18 cellular contexts compared by ENCODE assay signal in the genomic region with DNA sequence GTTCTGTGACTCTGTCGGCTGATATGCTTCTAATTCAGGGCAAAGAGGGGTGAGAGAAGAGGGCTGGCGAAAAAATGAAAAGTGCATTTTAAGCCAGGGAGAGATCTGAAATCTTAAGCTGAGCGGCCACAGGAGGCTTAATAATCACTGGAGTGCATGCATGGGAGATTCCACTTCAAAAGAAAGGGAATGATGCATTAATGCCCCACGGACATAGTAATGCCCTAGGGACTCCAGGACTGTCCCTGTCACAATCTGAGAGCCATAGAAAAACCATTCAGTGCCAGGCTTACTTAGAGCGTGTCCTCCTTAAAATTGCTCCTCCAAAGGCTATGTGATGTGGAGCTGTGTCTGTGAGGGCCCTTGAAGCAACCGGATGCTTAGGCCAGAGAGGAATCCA.
DNase-seq lines count a peak whose midpoint lies in the region; ATAC-seq and TF ChIP-seq lines count a peak whose summit lies in the region.
"Had no signal": no experiment of that assay in that cellular context is flagged by ENCODE, and none has a peak within 500 bp of the region (broad histone marks: within the 10 kb centered on the region; RNA-seq: fewer than 3 reads in every experiment).

No MANE protein-coding gene starts in this region.

- H3K27me3 ChIP-seq in Loucy (ENCODE audit: insufficient read depth, low read length, poor library complexity, severe bottlenecking) (no peaks in the 10 kb centered on the region), neuronal stem cell (ENCODE audit: control insufficient read depth in 3 of 3, insufficient read depth in 3 of 3, low read depth in 1 of 3, low read length in 3 of 3) (no peaks in the 10 kb centered on the region), upper lobe of left lung (no peaks in the 10 kb centered on the region), adrenal gland (no peaks in the 10 kb centered on the region)

- no peak overlapping the region for H3K18ac ChIP-seq in neuronal stem cell (ENCODE audit: low read length)

- no peak overlapping the region for H4K91ac ChIP-seq in neuronal stem cell (ENCODE audit: low read depth, low read length, poor library complexity)

- intact Hi-C loops in activated CD4-positive, alpha-beta T cell treated with anti-CD3 and anti-CD28 coated beads, Interleukin-2, amount 10 ng/mL, durations not matched to agents 24 days and 14 days (cut with micrococcal nuclease) = no loop called here
- intact Hi-C loops in adrenal gland (cut with DNase I) = no loop called here

- H3K27me3 Mint-ChIP-seq in activated CD4-positive, alpha-beta T cell treated with anti-CD3 and anti-CD28 coated beads, Interleukin-2, amount 10 ng/mL, durations not matched to agents 24 days and 14 days = peaks cover 40% of the 10 kb centered on the region

- H3K27ac Mint-ChIP-seq in activated CD4-positive, alpha-beta T cell treated with anti-CD3 and anti-CD28 coated beads, Interleukin-2, amount 10 ng/mL, durations not matched to agents 24 days and 14 days = no peak overlapping the region
- H3K27ac Mint-ChIP-seq: CD4-positive, alpha-beta T cell; HFFc6; IgD-negative memory B cell had no signal

- no peaks in the 10 kb centered on the region for H3K36me3 Mint-ChIP-seq in activated CD4-positive, alpha-beta T cell treated with anti-CD3 and anti-CD28 coated beads, Interleukin-2, amount 10 ng/mL, durations not matched to agents 24 days and 14 days (ENCODE audit: low read depth)

- H3K4me3 Mint-ChIP-seq in activated CD4-positive, alpha-beta T cell treated with anti-CD3 and anti-CD28 coated beads, Interleukin-2, amount 10 ng/mL, durations not matched to agents 24 days and 14 days = no peak overlapping the region
- H3K4me3 Mint-ChIP-seq: CD4-positive, alpha-beta T cell; HFFc6; IgD-negative memory B cell had no signal

- no peaks in the 10 kb centered on the region for H3K36me3 ChIP-seq in Loucy (ENCODE audit: insufficient read depth, low read length)
- no peaks in the 10 kb centered on the region for H3K36me3 ChIP-seq in neuronal stem cell (replicated peaks in 1 of 2; ENCODE audit: control insufficient read depth in 2 of 2, insufficient read depth in 2 of 2, low read length in 2 of 2)
- no peaks in the 10 kb centered on the region for H3K36me3 ChIP-seq in upper lobe of left lung
- no peaks in the 10 kb centered on the region for H3K36me3 ChIP-seq in adrenal gland (replicated peaks in 1 of 2)

- H3K9me3 Mint-ChIP-seq in activated CD4-positive, alpha-beta T cell treated with anti-CD3 and anti-CD28 coated beads, Interleukin-2, amount 10 ng/mL, durations not matched to agents 24 days and 14 days = peaks cover 7% of the 10 kb centered on the region

- H3K79me1 ChIP-seq in neuronal stem cell (ENCODE audit: low read depth, low read length) = no peaks in the 10 kb centered on the region

- H3K27ac ChIP-seq in neuronal stem cell (replicated peaks; ENCODE audit: low read length) (no peak overlapping the region), upper lobe of left lung (peak overlapping the region in 3 of 4 donors; percentile 1 to 78 (median 5)), adrenal gland (no peak overlapping the region)
- H3K27ac ChIP-seq: C4-2B had no signal

- peaks cover 3% of the 10 kb centered on the region; the same call in 1 of the 2 replicates for H3K9me3 ChIP-seq in Loucy (ENCODE audit: insufficient read depth, low read depth, low read length)
- H3K9me3 ChIP-seq in neuronal stem cell (replicated peaks in 1 of 2; ENCODE audit: control insufficient read depth in 2 of 2, insufficient read depth in 1 of 2, low read depth in 1 of 2, low read length in 2 of 2) = peaks cover 2 to 3% of the 10 kb centered on the region in 2 donors
- peaks cover 0 to 4% (median 0%) of the 10 kb centered on the region in 4 donors for H3K9me3 ChIP-seq in upper lobe of left lung
- H3K9me3 ChIP-seq in adrenal gland (replicated peaks in 1 of 3) = no peaks in the 10 kb centered on the region

- DNase-seq in activated CD4-positive, alpha-beta T cell treated with anti-CD3 and anti-CD28 coated beads, Interleukin-2, amount 10 ng/mL, durations not matched to agents 24 days and 14 days = peak; percentile 29
- DNase-seq in activated CD4-positive, alpha-beta T cell treated with anti-CD3 and anti-CD28 coated beads, Interleukin-2, amount 50 U/mL, for 4 hours = no peak
- DNase-seq in neuronal stem cell (ENCODE audit: low spot score) = no peak
- no peak for DNase-seq in upper lobe of left lung
- DNase-seq in adrenal gland = no peak
- no peak for DNase-seq in NCI-H1417 treated with DMSO at 0.1 percent for 48 hours (lab: John Stamatoyannopoulos, UW)
- DNase-seq: 8988T; Caco-2; CD4-positive, alpha-beta T cell; GOT3; H7; HFFc6 had no signal

- no CpG with 5 or more reads among the region's 6 CpGs for WGBS in neuronal stem cell (ENCODE audit: extremely low coverage in 2 of 2, insufficient read length in 2 of 2, insufficient replicate concordance in 1 of 2), 2 donors
- 77% methylated on average over 6 of the region's 6 CpGs for WGBS in upper lobe of left lung, 2 donors
- WGBS in adrenal gland, 4 donors = 70 to 79% (median 74%) methylated on average over 6 of the region's 6 CpGs

- H3K9ac ChIP-seq in Loucy (ENCODE audit: low read depth, low read length, poor library complexity, severe bottlenecking) (peak overlapping the region; percentile 49), neuronal stem cell (ENCODE audit: low read depth, low read length, poor library complexity) (no peak overlapping the region)

- no peak for ATAC-seq in upper lobe of left lung (ENCODE audit: low FRiP score in 2 of 2)
- ATAC-seq in HG02970 (IDR thresholded peaks at IDR 0.05; ENCODE audit: low FRiP score, unreplicated experiment) = no peak
- ATAC-seq: HCT116, HepG2 had no signal

- no peak overlapping the region for H3K23ac ChIP-seq in neuronal stem cell (ENCODE audit: low read depth, low read length, poor library complexity)

- H3K79me2 ChIP-seq in Loucy (ENCODE audit: insufficient read depth, low read length) = no peaks in the 10 kb centered on the region

- no peaks in the 10 kb centered on the region for H3K4me1 Mint-ChIP-seq in activated CD4-positive, alpha-beta T cell treated with anti-CD3 and anti-CD28 coated beads, Interleukin-2, amount 10 ng/mL, durations not matched to agents 24 days and 14 days
- H3K4me1 Mint-ChIP-seq: IgD-negative memory B cell had no signal

- TF ChIP-seq POLR2A in upper lobe of left lung (IDR thresholded peaks at IDR 0.05) (no peak), adrenal gland (IDR thresholded peaks at IDR 0.05) (no peak)

- H2AK5ac ChIP-seq in neuronal stem cell (ENCODE audit: low read depth, low read length) = no peak overlapping the region

- H3K4me2 ChIP-seq in Loucy (ENCODE audit: low read depth, low read length, poor library complexity, severe bottlenecking) (peak overlapping the region; percentile 19), neuronal stem cell (ENCODE audit: insufficient read depth, low read length, poor library complexity, severe bottlenecking) (no peak overlapping the region)

- H2BK15ac ChIP-seq in neuronal stem cell (ENCODE audit: low read length) = no peak overlapping the region

- no peak overlapping the region for H4K8ac ChIP-seq in neuronal stem cell (ENCODE audit: low read depth, low read length)

- H2BK12ac ChIP-seq in neuronal stem cell (ENCODE audit: low read length) = no peak overlapping the region

- H3K14ac ChIP-seq in neuronal stem cell (ENCODE audit: low read length) = no peak overlapping the region

- peak overlapping the region; percentile 40 for H2AFZ ChIP-seq in Loucy (ENCODE audit: low read length)
- peak overlapping the region; percentile 13 for H2AFZ ChIP-seq in neuronal stem cell (ENCODE audit: low read length)

- no peak for TF ChIP-seq CTCF in Loucy (conservative IDR thresholded peaks at IDR 0.05; ENCODE audit: low read length)
- no peak for TF ChIP-seq CTCF in upper lobe of left lung (IDR thresholded peaks at IDR 0.05)
- no peak for TF ChIP-seq CTCF in adrenal gland (IDR thresholded peaks at IDR 0.05)

- H3F3A ChIP-seq in Loucy (ENCODE audit: low read depth) = no peaks in the 10 kb centered on the region

- no peak overlapping the region for H2BK5ac ChIP-seq in neuronal stem cell (ENCODE audit: low read length)

- H3K9me2 ChIP-seq in Loucy (replicated peaks; ENCODE audit: low read depth, low read length) = no peaks in the 10 kb centered on the region

- H3K4me1 ChIP-seq in Loucy (ENCODE audit: insufficient read depth, low read length, poor library complexity, severe bottlenecking) (peaks cover 33% of the 10 kb centered on the region), neuronal stem cell (ENCODE audit: control insufficient read depth in 2 of 2, insufficient read depth in 1 of 2, low read depth in 1 of 2, low read length in 2 of 2) (peaks cover 0 to 4% of the 10 kb centered on the region in 2 donors), upper lobe of left lung (peaks cover 6 to 30% (median 18%) of the 10 kb centered on the region in 4 donors), adrenal gland (replicated peaks in 1 of 2) (no peaks in the 10 kb centered on the region)
- H3K4me1 ChIP-seq: Caco-2 had no signal

- TF ChIP-seq EP300 in upper lobe of left lung (IDR thresholded peaks at IDR 0.05) = no peak

- H4K20me1 ChIP-seq in Loucy (ENCODE audit: insufficient read depth, low read length, poor library complexity, severe bottlenecking) = no peaks in the 10 kb centered on the region

- H3K4me3 ChIP-seq in Loucy (ENCODE audit: low read length, poor library complexity, severe bottlenecking) (no peak overlapping the region), neuronal stem cell (ENCODE audit: low read length in 2 of 2) (no peak overlapping the region), upper lobe of left lung (no peak overlapping the region), adrenal gland (no peak overlapping the region)

- no peak overlapping the region for H2BK120ac ChIP-seq in neuronal stem cell (ENCODE audit: low read depth, low read length)

- H3K4ac ChIP-seq in neuronal stem cell (ENCODE audit: low read length) = no peak overlapping the region

Comparison
In these comparisons a context has a peak if more than half of its experiments do, and no peak if none do; other contexts are left out.
1. H3K27ac ChIP-seq: peak in upper lobe of left lung (3 of 4); none in neuronal stem cell (single experiment) and adrenal gland (0 of 5).